Comparison of ENCODE assay signal across 10 cellular contexts in the genomic region with DNA sequence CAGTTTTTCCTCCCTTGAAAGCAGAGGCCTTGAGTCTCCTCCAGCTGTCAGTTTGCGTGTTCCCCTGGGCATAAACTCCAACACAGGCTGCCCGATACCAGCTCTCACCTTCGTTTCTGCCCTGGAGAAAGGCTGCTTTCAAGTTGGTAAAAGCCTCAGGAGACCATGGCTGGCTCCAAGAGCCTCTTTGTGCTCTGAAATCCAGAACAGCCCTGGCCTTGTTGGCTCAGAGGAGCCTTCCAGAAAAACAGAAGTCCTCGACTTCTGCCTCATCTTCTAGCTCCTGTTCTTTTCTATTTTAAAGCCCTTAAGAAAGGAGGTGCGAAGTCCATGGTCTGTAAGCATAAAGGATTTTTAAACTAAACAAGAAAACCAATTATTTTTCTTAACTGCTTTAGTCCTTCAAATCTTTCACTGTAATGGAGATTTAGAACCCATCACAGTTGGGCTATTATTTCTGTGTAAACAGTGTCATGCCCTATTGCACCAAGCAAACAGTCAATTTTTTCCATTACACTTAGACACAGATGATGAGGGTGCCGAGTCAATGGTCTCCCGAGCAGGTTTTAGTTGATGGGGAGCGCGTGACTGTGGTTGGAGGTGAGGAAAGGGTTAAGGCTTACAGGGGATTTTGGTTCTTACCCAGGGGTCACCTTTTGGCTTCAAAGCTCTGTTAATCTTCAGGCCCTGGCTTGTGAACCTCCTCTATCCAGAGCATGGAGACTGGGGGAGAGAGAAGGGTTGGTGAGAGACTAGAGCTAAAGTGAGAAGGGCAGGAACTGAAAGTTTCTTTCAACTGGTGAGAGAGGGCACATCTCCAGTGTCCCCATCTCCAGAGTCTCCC.
DNase-seq lines count a peak whose midpoint lies in the region; ATAC-seq lines count a peak whose summit lies in the region.
"Had no signal": no experiment of that assay in that cellular context is flagged by ENCODE, and none has a peak within 500 bp of the region (broad histone marks: within the 10 kb centered on the region; RNA-seq: fewer than 3 reads in every experiment).

No MANE protein-coding gene starts in this region.

- peaks cover 0 to 50% of the 10 kb centered on the region in 2 experiments for H3K27me3 ChIP-seq in mesenchymal stem cell (ENCODE audit: control insufficient read depth in 1 of 2, insufficient read depth in 1 of 2, low read length in 2 of 2)

- H2AK5ac ChIP-seq in mesenchymal stem cell (ENCODE audit: low read length, severe bottlenecking): no peak overlapping the region

- 83% methylated on average over 8 of the region's 9 CpGs for WGBS in mesenchymal stem cell

- H3K14ac ChIP-seq in mesenchymal stem cell (ENCODE audit: low read length in 2 of 2): no peak overlapping the region

- H3K4me1 ChIP-seq in mesenchymal stem cell (ENCODE audit: control insufficient read depth, insufficient read depth, low read depth, low read length): peaks cover 13% of the 10 kb centered on the region

- H3K18ac ChIP-seq in mesenchymal stem cell (ENCODE audit: low read depth in 1 of 2, low read length in 2 of 2): peak overlapping the region in 1 of 2 experiments; percentile 45

- no peak overlapping the region for H2AFZ ChIP-seq in mesenchymal stem cell (ENCODE audit: low read depth, low read length)

- peak overlapping the region in 1 of 2 experiments; percentile 47 for H3K4ac ChIP-seq in mesenchymal stem cell (ENCODE audit: low read depth in 1 of 2, low read length in 2 of 2)

- no peak overlapping the region for H3K4me3 ChIP-seq in mesenchymal stem cell (ENCODE audit: insufficient read depth in 1 of 2, low read depth in 1 of 2, low read length in 2 of 2)

- peaks cover 36% of the 10 kb centered on the region for H3K79me1 ChIP-seq in mesenchymal stem cell (replicated peaks; ENCODE audit: low read length, poor library complexity, severe bottlenecking)

- no peak overlapping the region for H2BK5ac ChIP-seq in mesenchymal stem cell (ENCODE audit: low read depth, low read length, poor library complexity, severe bottlenecking)

- DNase-seq in NCI-H146 treated with DMSO at 0.1 percent for 48 hours (lab: John Stamatoyannopoulos, UW; ENCODE audit: unreplicated experiment) (peak; percentile 56), mesenchymal stem cell (peak; percentile 59), Kasumi-1 (lab: John Stamatoyannopoulos, UW) (no peak), OCI-M2 (lab: John Stamatoyannopoulos, UW; ENCODE audit: unreplicated experiment) (no peak), GM19238 (ENCODE audit: insufficient read length, low spot score) (no peak)
- DNase-seq: kidney glomerular epithelial cell; stimulated activated naive CD4-positive, alpha-beta T cell treated with Interleukin-2 at 50 U/mL for 16 hours had no signal

- no peak overlapping the region for H2BK120ac ChIP-seq in mesenchymal stem cell (ENCODE audit: low read depth, low read length)

- H3K4me2 ChIP-seq in mesenchymal stem cell (ENCODE audit: low read length, poor library complexity, severe bottlenecking): no peak overlapping the region

- no peak overlapping the region for H4K8ac ChIP-seq in mesenchymal stem cell (ENCODE audit: low read length)

- no peak overlapping the region for H3K27ac ChIP-seq in mesenchymal stem cell (ENCODE audit: low read length, poor library complexity, severe bottlenecking)

- H3K23ac ChIP-seq in mesenchymal stem cell (ENCODE audit: low read length in 2 of 2): no peak overlapping the region

- H3K9me3 ChIP-seq in mesenchymal stem cell (ENCODE audit: control insufficient read depth, low read length): no peaks in the 10 kb centered on the region

- no peak overlapping the region for H2BK12ac ChIP-seq in mesenchymal stem cell (ENCODE audit: low read length in 2 of 2)

- no peak overlapping the region for H3K9ac ChIP-seq in mesenchymal stem cell (ENCODE audit: low read length)

- no peak overlapping the region for H2BK15ac ChIP-seq in mesenchymal stem cell (ENCODE audit: low read depth, poor library complexity, severe bottlenecking)

- peak; percentile 55 for ATAC-seq in GM18502 (IDR thresholded peaks at IDR 0.05; ENCODE audit: poor library complexity, unreplicated experiment)
- peak; percentile 40 for ATAC-seq in GM21737 (IDR thresholded peaks at IDR 0.05; ENCODE audit: unreplicated experiment)
- no peak for ATAC-seq in GM21723 (IDR thresholded peaks at IDR 0.05; ENCODE audit: unreplicated experiment)

- peaks cover 0 to 2% of the 10 kb centered on the region in 2 experiments for H3K36me3 ChIP-seq in mesenchymal stem cell (ENCODE audit: control insufficient read depth in 1 of 2, insufficient read depth in 2 of 2, low read depth in 1 of 2, low read length in 2 of 2)

- no peak overlapping the region for H4K91ac ChIP-seq in mesenchymal stem cell (ENCODE audit: low read length)

Comparison
In these comparisons a context has a peak if more than half of its experiments do, and no peak if none do; other contexts are left out.
1. DNase-seq: peak in NCI-H146 treated with DMSO at 0.1 percent for 48 hours (single experiment) and mesenchymal stem cell (single experiment); none in Kasumi-1 (0 of 2), OCI-M2 (single experiment) and GM19238 (single experiment).